In genomic region chr16:86396918-86397317, GRCh38 we compare ENCODE assay signal across 1 cellular context.
TF ChIP-seq lines count a peak whose summit lies in the region.

No MANE protein-coding gene starts in this region.

TF ChIP-seq in WTC11, 78 proteins besides CTCF, POLR2A, EP300 and RAD21 (continued from another document):
- TF ChIP-seq ZNF281 (CRISPR knock-in tag; IDR thresholded peaks at IDR 0.05) = no peak
